ENCODE assay signal across 1 cellular context in genomic region chr10:72275351-72276012, GRCh38.
A peak's percentile ranks its signal among the peaks of the same experiment; 100 is the strongest.
TF ChIP-seq lines count a peak whose summit lies in the region.

No MANE protein-coding gene starts in this region.

TF ChIP-seq in K562, 482 proteins besides CTCF, POLR2A, EP300 and RAD21 (continued from another document and continues in another):
- TF ChIP-seq E4F1 (CRISPR knock-in tag; IDR thresholded peaks at IDR 0.05; ENCODE audit: borderline replicate concordance) (0 out of 2 replicates have a peak, but pooled peaks have one; percentile 26), NELFE (IDR thresholded peaks at IDR 0.05; ENCODE audit: insufficient read depth, insufficient read length) (no peak), PYGO2 (tag; IDR thresholded peaks at IDR 0.05) (no peak), KAT2B (IDR thresholded peaks at IDR 0.05; ENCODE audit: low read depth, low read length) (no peak), DPF2 (IDR thresholded peaks at IDR 0.05) (no peak), ZNF445 (CRISPR knock-in tag; IDR thresholded peaks at IDR 0.05; ENCODE audit: low read depth) (no peak), TFAM (CRISPR knock-in tag; conservative IDR thresholded peaks at IDR 0.05) (no peak), TSC22D4 (tag; IDR thresholded peaks at IDR 0.05) (no peak), ZFP91 (CRISPR knock-in tag; IDR thresholded peaks at IDR 0.05) (no peak), ZNF311 (CRISPR knock-in tag; IDR thresholded peaks at IDR 0.05) (0 out of 2 replicates have a peak, but pooled peaks have one; percentile 36), HDGF (IDR thresholded peaks at IDR 0.05) (no peak), HOMEZ (CRISPR knock-in tag; IDR thresholded peaks at IDR 0.05) (no peak), ZNF347 (CRISPR knock-in tag; IDR thresholded peaks at IDR 0.05; ENCODE audit: low read depth) (no peak), NR1H2 (CRISPR knock-in tag; IDR thresholded peaks at IDR 0.05) (peak; percentile 55; the same call in 1 of the 2 replicates), ARID2 (IDR thresholded peaks at IDR 0.05) (peak; percentile 6; the same call in 1 of the 2 replicates), GABPB1 (CRISPR knock-in tag; IDR thresholded peaks at IDR 0.05) (peak; percentile 66; the same call in 1 of the 2 replicates), ZBTB2 (IDR thresholded peaks at IDR 0.05) (no peak), MLLT1 (IDR thresholded peaks at IDR 0.05) (no peak), RNF219 (CRISPR knock-in tag; IDR thresholded peaks at IDR 0.05) (peak; percentile 3; the same call in 1 of the 2 replicates), KLF1 (tag; IDR thresholded peaks at IDR 0.05) (no peak), ZNF717 (CRISPR knock-in tag; IDR thresholded peaks at IDR 0.05) (no peak), CHCHD3 (CRISPR knock-in tag; IDR thresholded peaks at IDR 0.05) (no peak), ZNF217 (CRISPR knock-in tag; IDR thresholded peaks at IDR 0.05) (no peak), TAL1 (IDR thresholded peaks at IDR 0.05) (no peak), ZNF444 (CRISPR knock-in tag; IDR thresholded peaks at IDR 0.05) (no peak), CGGBP1 (CRISPR knock-in tag; IDR thresholded peaks at IDR 0.05) (no peak), ZNF592 (IDR thresholded peaks at IDR 0.05) (no peak), ILK (tag; IDR thresholded peaks at IDR 0.05; ENCODE audit: borderline replicate concordance, low read depth) (no peak), TSHZ1 (CRISPR knock-in tag; IDR thresholded peaks at IDR 0.05) (no peak), ZNF551 (CRISPR knock-in tag; IDR thresholded peaks at IDR 0.05) (no peak), CTCFL (IDR thresholded peaks at IDR 0.05; ENCODE audit: borderline replicate concordance, insufficient read depth, low read depth, low read length, poor library complexity, severe bottlenecking) (no peak), FOXM1 (IDR thresholded peaks at IDR 0.05; ENCODE audit: low read depth) (no peak), FOXM1 (CRISPR knock-in tag; IDR thresholded peaks at IDR 0.05; ENCODE audit: low read depth) (peak; percentile 61; the same call in 1 of the 2 replicates), SETDB1 (IDR thresholded peaks at IDR 0.05; ENCODE audit: low read length) (no peak), ILF3 (IDR thresholded peaks at IDR 0.05; ENCODE audit: borderline replicate concordance) (no peak), ZNF695 (CRISPR knock-in tag; IDR thresholded peaks at IDR 0.05) (peak; percentile 67; the same call in 1 of the 2 replicates), HDAC1 (IDR thresholded peaks at IDR 0.05) (peak in 1 of 2 experiments; percentile 91; a peak in 2 of 4 replicates)
